Comparison of ENCODE assay signal across 8 cellular contexts in genomic region chr22:21652547-21653545, GRCh38. TPM values are rescaled to one million over a fixed set of nuclear protein-coding genes. Genes with fewer than 3 reads are reported as not detected.
A peak's percentile ranks its signal among the peaks of the same experiment; 100 is the strongest.
DNase-seq lines count a peak whose midpoint lies in the region; ATAC-seq and TF ChIP-seq lines count a peak whose summit lies in the region.

No MANE protein-coding gene starts in this region.

- no peaks in the 10 kb centered on the region for H3K9me3 ChIP-seq in tibial artery

- H3K9me3 Mint-ChIP-seq in activated CD4-positive, alpha-beta T cell treated with anti-CD3 and anti-CD28 coated beads, Interleukin-2, amount 10 ng/mL, durations not matched to agents 24 days and 14 days = peaks cover 3% of the 10 kb centered on the region

- H3K27me3 Mint-ChIP-seq in activated CD4-positive, alpha-beta T cell treated with anti-CD3 and anti-CD28 coated beads, Interleukin-2, amount 10 ng/mL, durations not matched to agents 24 days and 14 days = no peaks in the 10 kb centered on the region

- no peaks in the 10 kb centered on the region for H3K36me3 ChIP-seq in tibial artery

- TF ChIP-seq CTCF in WI38 (IDR thresholded peaks at IDR 0.05; ENCODE audit: low read depth, low read length) (no peak), tibial artery (IDR thresholded peaks at IDR 0.05) (no peak)

- H3K4me1 ChIP-seq in tibial artery = peaks cover 0 to 26% (median 22%) of the 10 kb centered on the region in 4 donors

- H3K36me3 Mint-ChIP-seq in activated CD4-positive, alpha-beta T cell treated with anti-CD3 and anti-CD28 coated beads, Interleukin-2, amount 10 ng/mL, durations not matched to agents 24 days and 14 days (ENCODE audit: low read depth) = peaks cover 15% of the 10 kb centered on the region

- DNase-seq in activated CD4-positive, alpha-beta T cell treated with anti-CD3 and anti-CD28 coated beads, Interleukin-2, amount 10 ng/mL, durations not matched to agents 24 days and 14 days = no peak
- no peak for DNase-seq in activated CD4-positive, alpha-beta T cell treated with anti-CD3 and anti-CD28 coated beads, Interleukin-2, amount 50 U/mL, for 48 hours
- DNase-seq in iPS-NIHi11 (ENCODE audit: low spot score) = peak; percentile 70
- no peak for DNase-seq in tibial artery
- no peak for DNase-seq in stimulated activated CD4-positive, alpha-beta T cell treated with anti-CD3 and anti-CD28 coated beads, Interleukin-2, amount 100 ng/mL, for 48 hours
- no peak for DNase-seq in activated gamma-delta T cell treated with Interleukin-2 at 50 U/mL for 16 hours

- peaks cover 0 to 32% of the 10 kb centered on the region in 2 donors for H3K27me3 ChIP-seq in tibial artery

- intact Hi-C loops in activated CD4-positive, alpha-beta T cell treated with anti-CD3 and anti-CD28 coated beads, Interleukin-2, amount 10 ng/mL, durations not matched to agents 24 days and 14 days (cut with micrococcal nuclease) = no loop called here
- intact Hi-C loops in tibial artery (cut with DNase I; ENCODE audit: low total_unique reads) = no loop called here

- no peak for ATAC-seq in HG02970 (IDR thresholded peaks at IDR 0.05; ENCODE audit: low FRiP score, unreplicated experiment)

- H3K4me3 ChIP-seq in WI38 (ENCODE audit: low read depth, low read length) (peak overlapping the region; percentile 82), tibial artery (peak overlapping the region; percentile 57 to 71)

- H3K4me1 Mint-ChIP-seq in activated CD4-positive, alpha-beta T cell treated with anti-CD3 and anti-CD28 coated beads, Interleukin-2, amount 10 ng/mL, durations not matched to agents 24 days and 14 days = peaks cover 38% of the 10 kb centered on the region

- H3K27ac Mint-ChIP-seq in activated CD4-positive, alpha-beta T cell treated with anti-CD3 and anti-CD28 coated beads, Interleukin-2, amount 10 ng/mL, durations not matched to agents 24 days and 14 days = peak overlapping the region; percentile 94

- H3K27ac ChIP-seq in tibial artery = peak overlapping the region in 1 of 2 donors; percentile 17

- H3K4me3 Mint-ChIP-seq in activated CD4-positive, alpha-beta T cell treated with anti-CD3 and anti-CD28 coated beads, Interleukin-2, amount 10 ng/mL, durations not matched to agents 24 days and 14 days = peak overlapping the region; percentile 95

RNA-seq across cellular contexts. Expression of gene SDF2L1, which starts 10.7 kb away (rescaled TPM):
- total RNA-seq in activated CD4-positive, alpha-beta T cell treated with anti-CD3 and anti-CD28 coated beads, Interleukin-2, amount 10 ng/mL, durations not matched to agents 24 days and 14 days = 94.3 and 103 TPM in 2 replicates

RNA-seq across cellular contexts. Expression of gene PPIL2, which starts 13.0 kb away (rescaled TPM):
- total RNA-seq in activated CD4-positive, alpha-beta T cell treated with anti-CD3 and anti-CD28 coated beads, Interleukin-2, amount 10 ng/mL, durations not matched to agents 24 days and 14 days = 53.1 and 55.9 TPM in 2 replicates

RNA-seq across cellular contexts. Expression of gene CCDC116, which starts 20.3 kb away (rescaled TPM):
- 0.40 and 0.51 TPM in 2 replicates for total RNA-seq in activated CD4-positive, alpha-beta T cell treated with anti-CD3 and anti-CD28 coated beads, Interleukin-2, amount 10 ng/mL, durations not matched to agents 24 days and 14 days

RNA-seq across cellular contexts. Expression of gene YDJC, which starts 23.0 kb away (rescaled TPM):
- 54.2 and 56.1 TPM in 2 replicates for total RNA-seq in activated CD4-positive, alpha-beta T cell treated with anti-CD3 and anti-CD28 coated beads, Interleukin-2, amount 10 ng/mL, durations not matched to agents 24 days and 14 days
